Comparison of ENCODE assay signal across 8 cellular contexts in genomic region chr9:2623046-2623865, GRCh38. TPM values are rescaled to one million over a fixed set of nuclear protein-coding genes. Genes with fewer than 3 reads are reported as not detected.
DNase-seq lines count a peak whose midpoint lies in the region; ATAC-seq and TF ChIP-seq lines count a peak whose summit lies in the region.

No MANE protein-coding gene starts in this region.

- H3K27me3 ChIP-seq in endocrine pancreas (ENCODE audit: control insufficient read depth, insufficient read depth, low read length) (no peaks in the 10 kb centered on the region), lower lobe of right lung (ENCODE audit: low read depth) (peaks cover 18% of the 10 kb centered on the region), stomach smooth muscle (ENCODE audit: control insufficient read depth in 1 of 2, insufficient read depth in 2 of 2, low read length in 2 of 2) (no peaks in the 10 kb centered on the region)

- peak; percentile 59 for DNase-seq in EL
- DNase-seq in SK-MEL-5 (ENCODE audit: low read depth, low spot score), result peak; percentile 72
- peak; percentile 80 for DNase-seq in lower lobe of right lung
- DNase-seq in stimulated activated naive CD4-positive, alpha-beta T cell (lab: John Stamatoyannopoulos, UW), result no peak

- intact Hi-C loops in lower lobe of right lung (cut with DNase I), result no loop called here

- ATAC-seq in HG02981 (IDR thresholded peaks at IDR 0.05; ENCODE audit: unreplicated experiment), result peak; percentile 14
- peak; percentile 78 to 83 for ATAC-seq in lower lobe of right lung
- no peak for ATAC-seq in HG02623 (IDR thresholded peaks at IDR 0.05; ENCODE audit: unreplicated experiment)

- H3K27ac ChIP-seq in lower lobe of right lung (peak overlapping the region; percentile 83), stomach smooth muscle (ENCODE audit: low read length) (peak overlapping the region; percentile 64)

- in situ Hi-C loops in SK-MEL-5 (cut with HindIII; ENCODE audit: low pct_unique_long_range_greater_than_20kb, low sequenced_read_pairs), result no loop called here

- no peaks in the 10 kb centered on the region for H3K36me3 ChIP-seq in endocrine pancreas (ENCODE audit: control insufficient read depth, insufficient read depth, low read length)
- no peaks in the 10 kb centered on the region for H3K36me3 ChIP-seq in lower lobe of right lung
- no peaks in the 10 kb centered on the region for H3K36me3 ChIP-seq in stomach smooth muscle (ENCODE audit: control insufficient read depth in 2 of 2, insufficient read depth in 2 of 2, low read length in 2 of 2)

- H3K4me3 ChIP-seq in endocrine pancreas (ENCODE audit: control insufficient read depth, insufficient read depth, low read length) (peak overlapping the region; percentile 73), lower lobe of right lung (peak overlapping the region; percentile 72), stomach smooth muscle (ENCODE audit: low read length in 2 of 2) (peak overlapping the region; percentile 85 to 87)

- H3K9me3 ChIP-seq in endocrine pancreas (ENCODE audit: control insufficient read depth, low read length) (no peaks in the 10 kb centered on the region), lower lobe of right lung (no peaks in the 10 kb centered on the region), stomach smooth muscle (ENCODE audit: control insufficient read depth in 2 of 2, low read length in 2 of 2) (no peaks in the 10 kb centered on the region)

- TF ChIP-seq CTCF in lower lobe of right lung (IDR thresholded peaks at IDR 0.05), result no peak

- H3K4me1 ChIP-seq in endocrine pancreas (ENCODE audit: control insufficient read depth, insufficient read depth, low read length), result peaks cover 3% of the 10 kb centered on the region
- peaks cover 25% of the 10 kb centered on the region for H3K4me1 ChIP-seq in lower lobe of right lung
- peaks cover 8% of the 10 kb centered on the region for H3K4me1 ChIP-seq in stomach smooth muscle (ENCODE audit: control insufficient read depth, insufficient read depth, low read length)

- peak overlapping the region; percentile 96 for H3K9ac ChIP-seq in endocrine pancreas (ENCODE audit: control insufficient read depth, insufficient read depth, low read length)
- H3K9ac ChIP-seq in stomach smooth muscle (ENCODE audit: low read length in 2 of 2), result peak overlapping the region; percentile 80 to 83

RNA-seq across cellular contexts. Expression of gene VLDLR, which starts 1.7 kb away (rescaled TPM):
- total RNA-seq in SK-MEL-5 (2014; rRNA removed; shearing (Covaris generic)), result 35.5 and 37.6 TPM in 2 replicates
- polyA plus RNA-seq in SK-MEL-5 (2015; cell fraction: cytosol; rRNA removed), result 32.7 and 44.1 TPM in 2 replicates
- 36.3 and 56.5 TPM in 2 replicates for polyA plus RNA-seq in SK-MEL-5 (2015; cell fraction: nucleus; rRNA removed)
- total RNA-seq in lower lobe of right lung, result 16.3 TPM

Comparison
In these comparisons a context has a peak if more than half of its experiments do, and no peak if none do; other contexts are left out.
1. DNase-seq: peak in EL (single experiment), SK-MEL-5 (single experiment) and lower lobe of right lung (single experiment); none in stimulated activated naive CD4-positive, alpha-beta T cell (0 of 6).
2. Peak in every context shown above with its lines, with median percentiles within 50 percentile points of each other: H3K4me3 ChIP-seq.